8 cellular contexts compared by ENCODE assay signal in the genomic region with DNA sequence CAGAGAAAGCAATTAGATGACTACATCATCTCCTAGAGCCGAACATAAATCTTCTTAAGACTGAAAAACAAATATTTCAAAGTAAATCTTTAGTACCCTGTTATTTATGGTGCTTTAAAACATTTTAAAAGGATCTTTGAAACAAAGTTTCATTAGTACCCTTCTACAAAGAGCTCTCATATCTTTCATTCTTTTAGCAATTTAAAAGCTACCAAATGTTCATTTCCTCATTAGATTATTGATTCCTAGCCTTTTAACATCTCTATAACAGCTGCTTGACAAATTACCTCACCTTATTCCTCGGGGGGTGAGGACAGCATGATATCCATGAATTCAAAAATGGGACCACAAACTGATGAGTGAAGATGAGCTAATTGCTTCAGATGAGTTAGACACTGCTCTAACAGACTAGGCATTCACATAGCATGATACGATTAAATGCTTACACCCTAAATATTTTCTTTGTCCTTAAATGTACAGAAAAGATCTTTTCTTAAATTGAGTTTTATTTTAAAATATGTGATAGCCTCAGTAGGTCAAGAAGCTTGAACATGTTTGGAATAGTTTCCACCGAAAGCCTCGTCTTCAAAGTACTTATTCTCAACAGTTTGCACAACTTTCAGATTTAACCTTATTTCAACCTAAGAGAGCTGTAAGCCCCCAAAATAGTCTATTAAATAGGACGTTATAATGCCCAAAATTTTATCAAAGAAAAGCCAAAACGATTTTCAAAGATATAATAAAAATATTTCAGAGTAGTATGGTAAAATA. TPM values are rescaled to one million over a fixed set of nuclear protein-coding genes. Genes with fewer than 3 reads are reported as not detected.
DNase-seq lines count a peak whose midpoint lies in the region; TF ChIP-seq lines count a peak whose summit lies in the region.

No MANE protein-coding gene starts in this region.

- H4K20me1 ChIP-seq in osteoblast (ENCODE audit: insufficient read depth, low read length) = peaks cover 30% of the 10 kb centered on the region

- 72 to 73% methylated on average over 3 to 6 of the region's 7 CpGs for WGBS in ectodermal cell, 2 experiments

- H3K4me3 Mint-ChIP-seq in Calu3 (ENCODE audit: low read depth, unreplicated experiment) = peak overlapping the region; percentile 99

- in situ Hi-C loops in ACHN (cut with HindIII; ENCODE audit: low pct_ligation_motif_present, low pct_unique_long_range_greater_than_20kb, low sequenced_read_pairs) = no loop called here

- H3K4me2 ChIP-seq in osteoblast (ENCODE audit: insufficient read depth, low read length) = peak overlapping the region; percentile 91

- CTCF ChIA-PET in Calu3 (lab: Charles Lee) = interaction anchor here (1.5 to 2.1 kb wide), 3 partner anchors 100 to 159 kb away, joined by 3 to 8 read pairs (median 8); partner anchors contain the start of genes SF3B6 and TP53I3

- H3K27ac Mint-ChIP-seq in Calu3 (ENCODE audit: unreplicated experiment) = peak overlapping the region; percentile 94

- intact Hi-C loops in Calu3 (cut with micrococcal nuclease; ENCODE audit: unreplicated experiment) = loop anchor here (5.0 kb wide), 1 partner anchor 153 kb away; the partner anchor contains the start of gene SF3B6

- H3K9me3 ChIP-seq in MG63 (no peaks in the 10 kb centered on the region), ectodermal cell (ENCODE audit: control insufficient read depth, low read length) (no peaks in the 10 kb centered on the region), osteoblast (ENCODE audit: low read depth, low read length) (no peaks in the 10 kb centered on the region)

- no peak overlapping the region for H2AFZ ChIP-seq in osteoblast (ENCODE audit: low read length)

- no peaks in the 10 kb centered on the region for H3K27me3 Mint-ChIP-seq in Calu3 (ENCODE audit: unreplicated experiment)

- H3K9me3 Mint-ChIP-seq in Calu3 (ENCODE audit: low read depth, unreplicated experiment) = no peaks in the 10 kb centered on the region

- TF ChIP-seq CTCF in Calu3 (IDR thresholded peaks at IDR 0.05; ENCODE audit: unreplicated experiment) (no peak), osteoblast (IDR thresholded peaks at IDR 0.05; ENCODE audit: extremely low read depth, low read depth, low read length) (no peak)

- peaks cover 45% of the 10 kb centered on the region for H3K4me1 Mint-ChIP-seq in Calu3 (ENCODE audit: low read depth, unreplicated experiment)

- peak overlapping the region; percentile 99 for H3K4me3 ChIP-seq in MG63
- H3K4me3 ChIP-seq in ectodermal cell (ENCODE audit: insufficient read depth, low read depth, low read length) = peak overlapping the region; percentile 84
- peak overlapping the region; percentile 98 for H3K4me3 ChIP-seq in osteoblast (ENCODE audit: insufficient read depth, low read length)

- H3K36me3 ChIP-seq in MG63 (no peaks in the 10 kb centered on the region), ectodermal cell (ENCODE audit: control insufficient read depth, insufficient read depth, low read length) (no peaks in the 10 kb centered on the region), osteoblast (ENCODE audit: insufficient read depth, low read length) (no peaks in the 10 kb centered on the region)

- no peak for DNase-seq in Calu3
- DNase-seq in MG63 = no peak
- DNase-seq in osteoblast (ENCODE audit: insufficient read length, low spot score, missing footprints) = peak; percentile 51
- DNase-seq in activated effector memory CD4-positive, alpha-beta T cell treated with Interleukin-2 at 50 U/mL for 16 hours = no peak
- no peak for DNase-seq in RPMI8226
- no peak for DNase-seq in ACHN
- no peak for DNase-seq in GM03348 (ENCODE audit: low spot score)

- BruUV-seq in Calu3 (replicated peaks; lab: Mats Ljungman, UMichigan) = no TSS peak

- H3K27ac ChIP-seq in ectodermal cell (ENCODE audit: insufficient read depth, low read depth, low read length, poor library complexity, severe bottlenecking) = no peak overlapping the region
- H3K27ac ChIP-seq in osteoblast (ENCODE audit: low read depth, low read length) = peak overlapping the region; percentile 97

- H3K27me3 ChIP-seq in MG63 (no peaks in the 10 kb centered on the region), ectodermal cell (ENCODE audit: control insufficient read depth, insufficient read depth, low read length, poor library complexity, severe bottlenecking) (no peaks in the 10 kb centered on the region), osteoblast (ENCODE audit: insufficient read depth, low read length) (no peaks in the 10 kb centered on the region)

- H3K4me1 ChIP-seq in ectodermal cell (ENCODE audit: control insufficient read depth, insufficient read depth, low read length) (peaks cover 7% of the 10 kb centered on the region), osteoblast (ENCODE audit: insufficient read depth, low read length) (peaks cover 27% of the 10 kb centered on the region)

- H3K79me2 ChIP-seq in osteoblast (ENCODE audit: insufficient read depth, low read length) = peaks cover 76% of the 10 kb centered on the region

- peaks cover 28% of the 10 kb centered on the region for H3K36me3 Mint-ChIP-seq in Calu3 (ENCODE audit: insufficient read depth, unreplicated experiment)

RNA-seq across cellular contexts. Expression of gene ATAD2B, which starts 2.1 kb away (rescaled TPM):
- total RNA-seq in Calu3 (2022) = 17.9 and 19.7 TPM in 2 replicates
- 2.9 and 4.5 TPM in 2 replicates for total RNA-seq in MG63 (2014; rRNA removed; shearing (Covaris generic); ENCODE audit: low replicate concordance)
- polyA plus RNA-seq in ectodermal cell (2013, experiment 1 of 4) = 15.8 TPM
- 15.3 TPM for polyA plus RNA-seq in ectodermal cell (2013, experiment 2 of 4)
- 11.7 TPM for polyA plus RNA-seq in ectodermal cell (2013, experiment 3 of 4)
- polyA plus RNA-seq in ectodermal cell (2013, experiment 4 of 4) = 14.2 TPM
- total RNA-seq in osteoblast = 17.4 and 18.0 TPM in 2 replicates

RNA-seq across cellular contexts. Expression of gene UBXN2A, which starts 15.5 kb away (rescaled TPM):
- total RNA-seq in Calu3 (2022) = 12.8 and 15.1 TPM in 2 replicates
- total RNA-seq in MG63 (2014; rRNA removed; shearing (Covaris generic); ENCODE audit: low replicate concordance) = 16.0 and 25.2 TPM in 2 replicates
- 24.4 TPM for polyA plus RNA-seq in ectodermal cell (2013, experiment 1 of 4)
- 24.6 TPM for polyA plus RNA-seq in ectodermal cell (2013, experiment 2 of 4)
- polyA plus RNA-seq in ectodermal cell (2013, experiment 3 of 4) = 17.9 TPM
- 21.0 TPM for polyA plus RNA-seq in ectodermal cell (2013, experiment 4 of 4)
- total RNA-seq in osteoblast = 10.9 and 13.8 TPM in 2 replicates
